ENCODE assay signal across 14 cellular contexts in genomic region chr13:20232556-20233277, GRCh38. TPM values are rescaled to one million over a fixed set of nuclear protein-coding genes. Genes with fewer than 3 reads are reported as not detected.
DNase-seq lines count a peak whose midpoint lies in the region; ATAC-seq, FAIRE-seq and TF ChIP-seq lines count a peak whose summit lies in the region.
"Had no signal": no experiment of that assay in that cellular context is flagged by ENCODE, and none has a peak within 500 bp of the region (broad histone marks: within the 10 kb centered on the region; RNA-seq: fewer than 3 reads in every experiment).

No MANE protein-coding gene starts in this region.

- H3K4me1 ChIP-seq in BLaER1 (peaks cover 7% of the 10 kb centered on the region), HUES48 (ENCODE audit: control insufficient read depth, insufficient read depth, low read length) (peaks cover 11% of the 10 kb centered on the region; the same call in 1 of the 2 replicates), neutrophil (ENCODE audit: control insufficient read depth in 1 of 2, insufficient read depth in 1 of 2, low read depth in 1 of 2, low read length in 1 of 2) (peaks cover 26 to 35% of the 10 kb centered on the region in 2 experiments)

- no peaks in the 10 kb centered on the region for H3K36me3 ChIP-seq in BLaER1
- H3K36me3 ChIP-seq in HUES48 (ENCODE audit: control insufficient read depth, insufficient read depth, low read length), result no peaks in the 10 kb centered on the region
- H3K36me3 ChIP-seq in neutrophil, result no peaks in the 10 kb centered on the region

- H4K20me1 ChIP-seq in BLaER1, result peaks cover 6% of the 10 kb centered on the region; the same call in 1 of the 2 replicates

- H3K27ac ChIP-seq in BLaER1 (no peak overlapping the region), HUES48 (ENCODE audit: low read depth, low read length) (no peak overlapping the region), neutrophil (peak overlapping the region; percentile 81)
- H3K27ac ChIP-seq: body of pancreas had no signal

- H3K9ac ChIP-seq in BLaER1 (no peak overlapping the region), HUES48 (ENCODE audit: low read depth, low read length) (no peak overlapping the region)

- no peak for FAIRE-seq in D721Med (lab: Jason Lieb, UNC)
- FAIRE-seq: GM12892 had no signal

- H3K4me3 ChIP-seq in BLaER1, result peak overlapping the region; percentile 46
- peak overlapping the region; percentile 55 for H3K4me3 ChIP-seq in HUES48 (ENCODE audit: low read depth, low read length)
- H3K4me3 ChIP-seq in epithelial cell of proximal tubule (ENCODE audit: low read depth, low read length), result peak overlapping the region; percentile 33
- peak overlapping the region; percentile 64 to 65 for H3K4me3 ChIP-seq in neutrophil (ENCODE audit: low read depth in 1 of 2, low read length in 1 of 2)
- H3K4me3 ChIP-seq: body of pancreas had no signal

- DNase-seq in epithelial cell of proximal tubule (ENCODE audit: low read depth) (no peak), HuH-7 (ENCODE audit: low spot score) (no peak), D721Med (ENCODE audit: insufficient read length, low spot score) (no peak)
- DNase-seq: midbrain, NCI-H1092 treated with DMSO at 0.1 percent for 48 hours, NCI-H524 had no signal

- H3K27me3 ChIP-seq in BLaER1 (peaks cover 46% of the 10 kb centered on the region), HUES48 (ENCODE audit: control insufficient read depth, insufficient read depth, low read length) (peaks cover 72% of the 10 kb centered on the region), neutrophil (peaks cover 74% of the 10 kb centered on the region)

- H3K9me3 ChIP-seq in BLaER1, result peaks cover 21% of the 10 kb centered on the region
- no peaks in the 10 kb centered on the region for H3K9me3 ChIP-seq in HUES48 (ENCODE audit: control insufficient read depth, insufficient read depth, low read length)
- H3K9me3 ChIP-seq in neutrophil, result no peaks in the 10 kb centered on the region
- H3K9me3 ChIP-seq: body of pancreas had no signal

- H3K4me2 ChIP-seq in BLaER1, result peak overlapping the region; percentile 43

- TF ChIP-seq CTCF in epithelial cell of proximal tubule (conservative IDR thresholded peaks at IDR 0.05; ENCODE audit: low read depth, low read length) (no peak), neutrophil (IDR thresholded peaks at IDR 0.05) (no peak), D721Med (IDR thresholded peaks at IDR 0.05; ENCODE audit: insufficient read depth, missing control alignments) (no peak)

- ATAC-seq in GM21723 (IDR thresholded peaks at IDR 0.05; ENCODE audit: unreplicated experiment), result no peak
- no peak for ATAC-seq in GM19023 (IDR thresholded peaks at IDR 0.05; ENCODE audit: unreplicated experiment)

RNA-seq across cellular contexts. Expression of gene GJB6, which starts 0.6 kb away (rescaled TPM):
- total RNA-seq in epithelial cell of proximal tubule, result 0.29 TPM in 1 of 2 replicates, not detected in the other
- total RNA-seq: body of pancreas, skeletal muscle tissue had no signal

RNA-seq across cellular contexts. Expression of gene GJB2, which starts 40.0 kb away (rescaled TPM):
- 5.1 and 5.7 TPM in 2 replicates for total RNA-seq in epithelial cell of proximal tubule
